In genomic region chr3:73563896-73564582, GRCh38 we compare ENCODE assay signal across 1 cellular context.
TF ChIP-seq lines count a peak whose summit lies in the region.

No MANE protein-coding gene starts in this region.

TF ChIP-seq in IMR-90, 13 proteins besides CTCF, POLR2A, EP300 and RAD21:
- TF ChIP-seq MAFK (IDR thresholded peaks at IDR 0.05; ENCODE audit: low read depth, low read length) (no peak), NFE2L2 (IDR thresholded peaks at IDR 0.05; ENCODE audit: low read depth, low read length) (no peak), CEBPB (IDR thresholded peaks at IDR 0.05; ENCODE audit: low read depth, low read length) (no peak), SMC3 (IDR thresholded peaks at IDR 0.05; ENCODE audit: low read depth, low read length) (no peak), CHD1 (IDR thresholded peaks at IDR 0.05; ENCODE audit: low read depth, low read length) (no peak), MAZ (IDR thresholded peaks at IDR 0.05; ENCODE audit: borderline replicate concordance, low read depth, low read length) (no peak), MXI1 (IDR thresholded peaks at IDR 0.05; ENCODE audit: borderline replicate concordance, low read depth, low read length) (no peak), FOS (IDR thresholded peaks at IDR 0.05; ENCODE audit: low read depth, low read length) (no peak)
